Comparison of ENCODE assay signal across 2 cellular contexts in the genomic region with DNA sequence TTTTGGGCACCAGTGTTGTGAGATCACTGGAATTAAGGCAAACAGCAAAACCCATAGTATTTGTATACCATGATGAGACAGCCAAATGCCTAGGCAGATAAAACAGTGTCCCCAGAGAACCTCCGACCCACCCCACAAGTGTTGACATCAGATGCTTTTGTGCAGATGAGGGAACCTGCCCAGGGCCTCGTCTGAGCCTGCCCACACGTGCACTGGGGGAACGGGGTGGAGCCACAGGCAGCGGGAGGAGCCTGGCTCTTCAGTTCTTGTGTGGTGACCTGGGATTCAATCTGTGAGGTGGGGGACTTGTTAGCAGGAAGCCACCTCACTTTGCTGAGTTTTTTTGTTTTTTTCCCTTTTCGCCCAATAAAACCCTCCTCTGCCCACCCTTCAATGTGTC.
TF ChIP-seq lines count a peak whose summit lies in the region.

No MANE protein-coding gene starts in this region.

TF ChIP-seq in GM23338, 12 proteins besides CTCF, POLR2A, EP300 and RAD21 (continued from another document):
- TF ChIP-seq ETS1 (IDR thresholded peaks at IDR 0.05), result no peak
- TF ChIP-seq ZNF114 (CRISPR knock-in tag; IDR thresholded peaks at IDR 0.05), result no peak

TF ChIP-seq in K562, 482 proteins besides CTCF, POLR2A, EP300 and RAD21 (continued from another document):
- TF ChIP-seq, protein P1, sequence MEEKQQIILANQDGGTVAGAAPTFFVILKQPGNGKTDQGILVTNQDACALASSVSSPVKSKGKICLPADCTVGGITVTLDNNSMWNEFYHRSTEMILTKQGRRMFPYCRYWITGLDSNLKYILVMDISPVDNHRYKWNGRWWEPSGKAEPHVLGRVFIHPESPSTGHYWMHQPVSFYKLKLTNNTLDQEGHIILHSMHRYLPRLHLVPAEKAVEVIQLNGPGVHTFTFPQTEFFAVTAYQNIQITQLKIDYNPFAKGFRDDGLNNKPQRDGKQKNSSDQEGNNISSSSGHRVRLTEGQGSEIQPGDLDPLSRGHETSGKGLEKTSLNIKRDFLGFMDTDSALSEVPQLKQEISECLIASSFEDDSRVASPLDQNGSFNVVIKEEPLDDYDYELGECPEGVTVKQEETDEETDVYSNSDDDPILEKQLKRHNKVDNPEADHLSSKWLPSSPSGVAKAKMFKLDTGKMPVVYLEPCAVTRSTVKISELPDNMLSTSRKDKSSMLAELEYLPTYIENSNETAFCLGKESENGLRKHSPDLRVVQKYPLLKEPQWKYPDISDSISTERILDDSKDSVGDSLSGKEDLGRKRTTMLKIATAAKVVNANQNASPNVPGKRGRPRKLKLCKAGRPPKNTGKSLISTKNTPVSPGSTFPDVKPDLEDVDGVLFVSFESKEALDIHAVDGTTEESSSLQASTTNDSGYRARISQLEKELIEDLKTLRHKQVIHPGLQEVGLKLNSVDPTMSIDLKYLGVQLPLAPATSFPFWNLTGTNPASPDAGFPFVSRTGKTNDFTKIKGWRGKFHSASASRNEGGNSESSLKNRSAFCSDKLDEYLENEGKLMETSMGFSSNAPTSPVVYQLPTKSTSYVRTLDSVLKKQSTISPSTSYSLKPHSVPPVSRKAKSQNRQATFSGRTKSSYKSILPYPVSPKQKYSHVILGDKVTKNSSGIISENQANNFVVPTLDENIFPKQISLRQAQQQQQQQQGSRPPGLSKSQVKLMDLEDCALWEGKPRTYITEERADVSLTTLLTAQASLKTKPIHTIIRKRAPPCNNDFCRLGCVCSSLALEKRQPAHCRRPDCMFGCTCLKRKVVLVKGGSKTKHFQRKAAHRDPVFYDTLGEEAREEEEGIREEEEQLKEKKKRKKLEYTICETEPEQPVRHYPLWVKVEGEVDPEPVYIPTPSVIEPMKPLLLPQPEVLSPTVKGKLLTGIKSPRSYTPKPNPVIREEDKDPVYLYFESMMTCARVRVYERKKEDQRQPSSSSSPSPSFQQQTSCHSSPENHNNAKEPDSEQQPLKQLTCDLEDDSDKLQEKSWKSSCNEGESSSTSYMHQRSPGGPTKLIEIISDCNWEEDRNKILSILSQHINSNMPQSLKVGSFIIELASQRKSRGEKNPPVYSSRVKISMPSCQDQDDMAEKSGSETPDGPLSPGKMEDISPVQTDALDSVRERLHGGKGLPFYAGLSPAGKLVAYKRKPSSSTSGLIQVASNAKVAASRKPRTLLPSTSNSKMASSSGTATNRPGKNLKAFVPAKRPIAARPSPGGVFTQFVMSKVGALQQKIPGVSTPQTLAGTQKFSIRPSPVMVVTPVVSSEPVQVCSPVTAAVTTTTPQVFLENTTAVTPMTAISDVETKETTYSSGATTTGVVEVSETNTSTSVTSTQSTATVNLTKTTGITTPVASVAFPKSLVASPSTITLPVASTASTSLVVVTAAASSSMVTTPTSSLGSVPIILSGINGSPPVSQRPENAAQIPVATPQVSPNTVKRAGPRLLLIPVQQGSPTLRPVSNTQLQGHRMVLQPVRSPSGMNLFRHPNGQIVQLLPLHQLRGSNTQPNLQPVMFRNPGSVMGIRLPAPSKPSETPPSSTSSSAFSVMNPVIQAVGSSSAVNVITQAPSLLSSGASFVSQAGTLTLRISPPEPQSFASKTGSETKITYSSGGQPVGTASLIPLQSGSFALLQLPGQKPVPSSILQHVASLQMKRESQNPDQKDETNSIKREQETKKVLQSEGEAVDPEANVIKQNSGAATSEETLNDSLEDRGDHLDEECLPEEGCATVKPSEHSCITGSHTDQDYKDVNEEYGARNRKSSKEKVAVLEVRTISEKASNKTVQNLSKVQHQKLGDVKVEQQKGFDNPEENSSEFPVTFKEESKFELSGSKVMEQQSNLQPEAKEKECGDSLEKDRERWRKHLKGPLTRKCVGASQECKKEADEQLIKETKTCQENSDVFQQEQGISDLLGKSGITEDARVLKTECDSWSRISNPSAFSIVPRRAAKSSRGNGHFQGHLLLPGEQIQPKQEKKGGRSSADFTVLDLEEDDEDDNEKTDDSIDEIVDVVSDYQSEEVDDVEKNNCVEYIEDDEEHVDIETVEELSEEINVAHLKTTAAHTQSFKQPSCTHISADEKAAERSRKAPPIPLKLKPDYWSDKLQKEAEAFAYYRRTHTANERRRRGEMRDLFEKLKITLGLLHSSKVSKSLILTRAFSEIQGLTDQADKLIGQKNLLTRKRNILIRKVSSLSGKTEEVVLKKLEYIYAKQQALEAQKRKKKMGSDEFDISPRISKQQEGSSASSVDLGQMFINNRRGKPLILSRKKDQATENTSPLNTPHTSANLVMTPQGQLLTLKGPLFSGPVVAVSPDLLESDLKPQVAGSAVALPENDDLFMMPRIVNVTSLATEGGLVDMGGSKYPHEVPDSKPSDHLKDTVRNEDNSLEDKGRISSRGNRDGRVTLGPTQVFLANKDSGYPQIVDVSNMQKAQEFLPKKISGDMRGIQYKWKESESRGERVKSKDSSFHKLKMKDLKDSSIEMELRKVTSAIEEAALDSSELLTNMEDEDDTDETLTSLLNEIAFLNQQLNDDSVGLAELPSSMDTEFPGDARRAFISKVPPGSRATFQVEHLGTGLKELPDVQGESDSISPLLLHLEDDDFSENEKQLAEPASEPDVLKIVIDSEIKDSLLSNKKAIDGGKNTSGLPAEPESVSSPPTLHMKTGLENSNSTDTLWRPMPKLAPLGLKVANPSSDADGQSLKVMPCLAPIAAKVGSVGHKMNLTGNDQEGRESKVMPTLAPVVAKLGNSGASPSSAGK (IDR thresholded peaks at IDR 0.05), result peak; percentile 84
- TF ChIP-seq, protein P2, sequence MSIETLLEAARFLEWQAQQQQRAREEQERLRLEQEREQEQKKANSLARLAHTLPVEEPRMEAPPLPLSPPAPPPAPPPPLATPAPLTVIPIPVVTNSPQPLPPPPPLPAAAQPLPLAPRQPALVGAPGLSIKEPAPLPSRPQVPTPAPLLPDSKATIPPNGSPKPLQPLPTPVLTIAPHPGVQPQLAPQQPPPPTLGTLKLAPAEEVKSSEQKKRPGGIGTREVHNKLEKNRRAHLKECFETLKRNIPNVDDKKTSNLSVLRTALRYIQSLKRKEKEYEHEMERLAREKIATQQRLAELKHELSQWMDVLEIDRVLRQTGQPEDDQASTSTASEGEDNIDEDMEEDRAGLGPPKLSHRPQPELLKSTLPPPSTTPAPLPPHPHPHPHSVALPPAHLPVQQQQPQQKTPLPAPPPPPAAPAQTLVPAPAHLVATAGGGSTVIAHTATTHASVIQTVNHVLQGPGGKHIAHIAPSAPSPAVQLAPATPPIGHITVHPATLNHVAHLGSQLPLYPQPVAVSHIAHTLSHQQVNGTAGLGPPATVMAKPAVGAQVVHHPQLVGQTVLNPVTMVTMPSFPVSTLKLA (conservative IDR thresholded peaks at IDR 0.05), result 0 out of 4 replicates have a peak, but pooled peaks of 1 of the 2 experiments have one; percentile 27
- TF ChIP-seq E2F6 (IDR thresholded peaks at IDR 0.05; ENCODE audit: borderline replicate concordance in 1 of 2, extremely low read depth in 1 of 2, insufficient read depth in 1 of 2, insufficient read length in 1 of 2, low read depth in 1 of 2, low read length in 1 of 2, poor library complexity in 1 of 2, severe bottlenecking in 1 of 2) (peak; percentile 74 to 78), ETV6 (IDR thresholded peaks at IDR 0.05; ENCODE audit: borderline replicate concordance in 1 of 2, low read depth in 2 of 2, low read length in 1 of 2) (no peak), ETV6 (CRISPR knock-in tag; IDR thresholded peaks at IDR 0.05; ENCODE audit: borderline replicate concordance) (no peak), GTF2E2 (tag; IDR thresholded peaks at IDR 0.05) (no peak), TAL1 (IDR thresholded peaks at IDR 0.05) (no peak), JUND (IDR thresholded peaks at IDR 0.05; ENCODE audit: borderline replicate concordance, low read depth, low read length) (no peak), JUND (tag; IDR thresholded peaks at IDR 0.05; ENCODE audit: borderline replicate concordance, low read depth, low read length) (peak; percentile 20; the same call in 1 of the 3 replicates), ZNF140 (CRISPR knock-in tag; IDR thresholded peaks at IDR 0.05) (no peak), MEIS2 (IDR thresholded peaks at IDR 0.05; ENCODE audit: partially characterized antibody) (peak; percentile 7), BHLHE40 (IDR thresholded peaks at IDR 0.05; ENCODE audit: low read length) (peak; percentile 89)
